In the genomic region with DNA sequence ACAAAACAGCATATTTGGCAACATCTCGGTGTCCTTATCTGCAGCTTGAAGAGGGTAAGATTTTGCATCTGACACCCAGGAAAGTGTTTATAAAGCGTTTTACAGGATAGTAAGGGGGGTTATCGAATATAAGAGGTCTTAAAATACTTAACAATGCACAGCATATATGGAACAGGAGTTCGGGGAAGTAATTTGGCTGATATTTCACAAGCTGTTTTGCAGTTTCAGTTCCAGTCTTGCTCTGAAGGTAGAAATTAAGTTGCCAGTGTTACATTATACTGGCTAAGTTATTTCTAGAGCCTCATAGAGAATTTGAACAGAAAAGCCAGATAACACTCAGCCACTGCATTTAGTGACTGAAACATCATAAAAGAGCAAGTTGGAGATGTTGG, we compare ENCODE assay signal across 8 cellular contexts. TPM values are rescaled to one million over a fixed set of nuclear protein-coding genes. Genes with fewer than 3 reads are reported as not detected.
DNase-seq lines count a peak whose midpoint lies in the region; ATAC-seq and TF ChIP-seq lines count a peak whose summit lies in the region.

No MANE protein-coding gene starts in this region.

- TF ChIP-seq CTCF in NB4 (IDR thresholded peaks at IDR 0.05; ENCODE audit: low read depth, low read length) (no peak), epithelial cell of proximal tubule (conservative IDR thresholded peaks at IDR 0.05; ENCODE audit: low read depth, low read length) (no peak), GM13977 (IDR thresholded peaks at IDR 0.05; ENCODE audit: extremely low read depth, insufficient read depth, missing control alignments) (no peak)

- ATAC-seq in GM18870 (IDR thresholded peaks at IDR 0.05; ENCODE audit: unreplicated experiment) = peak; percentile 17
- ATAC-seq in GM21825 (IDR thresholded peaks at IDR 0.05; ENCODE audit: unreplicated experiment) = no peak
- ATAC-seq in Right ventricle myocardium superior (ENCODE audit: poor library complexity) = no peak

- no peak for TF ChIP-seq POLR2A in NB4 (IDR thresholded peaks at IDR 0.05; ENCODE audit: extremely low read depth, insufficient read length)

- intact Hi-C loops in Right ventricle myocardium superior (cut with DNase I) = loop anchor here (2.0 kb wide), 1 partner anchor 221 kb away; the partner anchor contains the start of genes DMAC2L and L2HGDH

- peaks cover 16 to 25% (median 18%) of the 10 kb centered on the region in 3 donors for H3K4me1 ChIP-seq in skeletal muscle tissue (ENCODE audit: control insufficient read depth in 3 of 3, insufficient read depth in 3 of 3, low read length in 3 of 3)

- H3K36me3 ChIP-seq in skeletal muscle tissue (ENCODE audit: control insufficient read depth in 3 of 3, insufficient read depth in 3 of 3, low read length in 3 of 3) = peaks cover 0 to 5% (median 0%) of the 10 kb centered on the region in 3 donors

- in situ Hi-C loops in GM13977 (cut with MboI; ENCODE audit: low pct_unique_long_range_greater_than_20kb, low sequenced_read_pairs, unreplicated experiment) = loop anchor here (25.0 kb wide), 1 partner anchor 671 kb away; the partner anchor contains the start of gene NEMF

- DNase-seq in NB4 (ENCODE audit: low read depth) (no peak), epithelial cell of proximal tubule (ENCODE audit: low read depth) (no peak), NCI-H1930 (lab: John Stamatoyannopoulos, UW) (no peak), GM13977 (ENCODE audit: low spot score) (no peak), Right ventricle myocardium superior (no peak)

- H3K9me3 ChIP-seq in skeletal muscle tissue (ENCODE audit: control insufficient read depth in 3 of 3, low read length in 3 of 3) = no peaks in the 10 kb centered on the region

- no peak overlapping the region for H3K27ac ChIP-seq in skeletal muscle tissue (ENCODE audit: low read depth, low read length)

- no peaks in the 10 kb centered on the region for H3K27me3 ChIP-seq in skeletal muscle tissue (ENCODE audit: control insufficient read depth in 3 of 3, insufficient read depth in 3 of 3, low read length in 3 of 3)

- H3K9ac ChIP-seq in skeletal muscle tissue (ENCODE audit: low read depth in 1 of 3, low read length in 3 of 3) = peak overlapping the region in 2 of 3 donors; percentile 66 to 90

- H3K4me3 ChIP-seq in NB4 (ENCODE audit: low read depth, low read length) (peak overlapping the region; percentile 81), epithelial cell of proximal tubule (ENCODE audit: low read depth, low read length) (peak overlapping the region; percentile 93), skeletal muscle tissue (ENCODE audit: low read length in 3 of 3) (peak overlapping the region in 2 of 3 donors; percentile 81 to 82)

RNA-seq across cellular contexts. Expression of gene MAP4K5, which starts 0.9 kb away (rescaled TPM):
- 83.8 and 128 TPM in 2 replicates for total RNA-seq in epithelial cell of proximal tubule
- 27.1 TPM for total RNA-seq in skeletal muscle tissue
- total RNA-seq in Right ventricle myocardium superior = 13.9 TPM

RNA-seq across cellular contexts. Expression of gene ATL1, which starts 26.6 kb away (rescaled TPM):
- total RNA-seq in epithelial cell of proximal tubule (2.0 and 5.3 TPM in 2 replicates), skeletal muscle tissue (5.2 TPM), Right ventricle myocardium superior (0.89 TPM)
